In genomic region chr11:44926036-44926435, GRCh38 we compare ENCODE assay signal across 1 cellular context.
TF ChIP-seq lines count a peak whose summit lies in the region.

No MANE protein-coding gene starts in this region.

TF ChIP-seq in WTC11, 78 proteins besides CTCF, POLR2A, EP300 and RAD21 (continued from another document):
- TF ChIP-seq ZNF532 (CRISPR knock-in tag; IDR thresholded peaks at IDR 0.05; ENCODE audit: borderline replicate concordance) (no peak), CBFB (CRISPR knock-in tag; IDR thresholded peaks at IDR 0.05; ENCODE audit: low read depth) (no peak), ZNF423 (CRISPR knock-in tag; IDR thresholded peaks at IDR 0.05) (no peak)
TF ChIP-seq in WTC11: peak in this region for 0.
